ENCODE assay signal across 8 cellular contexts in the genomic region with DNA sequence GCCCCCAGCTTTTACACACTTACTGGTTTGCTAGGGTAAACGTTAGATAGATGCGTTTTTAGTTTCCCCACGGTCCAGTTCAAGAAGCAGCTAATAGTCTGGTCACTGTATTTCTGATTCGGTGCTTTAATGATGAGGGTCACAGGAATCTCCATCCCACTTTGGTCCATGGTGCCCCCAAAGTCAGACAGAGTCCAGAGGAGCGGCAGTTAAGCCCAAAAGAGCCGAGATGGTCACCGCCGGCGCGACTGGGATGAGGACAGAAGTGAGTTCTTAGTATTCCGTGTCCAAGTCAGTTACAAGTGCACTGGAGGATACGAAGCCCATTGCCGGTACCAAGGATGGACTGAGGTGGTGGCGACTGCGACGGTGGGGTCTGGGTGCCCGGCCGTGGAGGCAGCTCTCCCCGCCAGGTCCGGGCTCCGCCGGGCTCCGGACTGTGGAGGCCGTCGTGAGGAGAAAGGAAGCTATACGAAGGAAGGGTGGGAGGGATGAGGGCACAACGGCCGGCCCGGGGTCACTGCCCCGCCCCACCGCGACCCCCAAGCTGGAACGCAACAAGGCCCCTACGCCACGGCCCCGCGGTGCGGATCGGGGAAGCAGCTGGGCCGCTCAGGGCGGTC. TPM values are rescaled to one million over a fixed set of nuclear protein-coding genes. Genes with fewer than 3 reads are reported as not detected.
A peak's percentile ranks its signal among the peaks of the same experiment; 100 is the strongest.
DNase-seq lines count a peak whose midpoint lies in the region; ATAC-seq and TF ChIP-seq lines count a peak whose summit lies in the region.

No MANE protein-coding gene starts in this region.

- peaks cover 3 to 34% of the 10 kb centered on the region in 2 experiments for H3K4me1 ChIP-seq in HCT116 (ENCODE audit: control insufficient read depth in 1 of 2, insufficient read depth in 2 of 2, low read length in 2 of 2)
- H3K4me1 ChIP-seq in iPS DF 6.9 (ENCODE audit: control insufficient read depth, insufficient read depth, low read length): no peaks in the 10 kb centered on the region

- H3K27ac ChIP-seq in HCT116 (ENCODE audit: low read depth, low read length): peak overlapping the region; percentile 80
- H3K27ac ChIP-seq in angular gyrus (ENCODE audit: low read depth, low read length): peak overlapping the region; percentile 70
- no peak overlapping the region for H3K27ac ChIP-seq in iPS DF 6.9 (ENCODE audit: low read length)

- TF ChIP-seq CTCF in HCT116 (IDR thresholded peaks at IDR 0.05 in 2 of 3, conservative IDR thresholded peaks at IDR 0.05 in 1 of 3; ENCODE audit: borderline replicate concordance in 1 of 3, insufficient read depth in 1 of 3, low read depth in 2 of 3, low read length in 2 of 3) (no peak), NB4 (IDR thresholded peaks at IDR 0.05; ENCODE audit: low read depth, low read length) (no peak)

- no CpG with 5 or more reads among the region's 41 CpGs for WGBS in iPS DF 6.9 (ENCODE audit: insufficient coverage, insufficient read length)

- TF ChIP-seq RAD21 in HCT116 (IDR thresholded peaks at IDR 0.05; ENCODE audit: low read depth): no peak

- ATAC-seq in HCT116: peak; percentile 41
- peak; percentile 2 for ATAC-seq in stimulated activated effector memory CD8-positive, alpha-beta T cell treated with anti-CD3 and anti-CD28 coated beads, Interleukin-12 subunit alpha, Interleukin-12 subunit beta, amount 100 ng/mL, for 72 hours

- H3K9me3 Mint-ChIP-seq in stimulated activated effector memory CD8-positive, alpha-beta T cell treated with anti-CD3 and anti-CD28 coated beads, Interleukin-12 subunit alpha, Interleukin-12 subunit beta, amount 100 ng/mL, for 72 hours: no peaks in the 10 kb centered on the region

- TF ChIP-seq POLR2A in HCT116 (IDR thresholded peaks at IDR 0.05; ENCODE audit: borderline replicate concordance, extremely low read depth, insufficient read depth, insufficient read length) (no peak), NB4 (IDR thresholded peaks at IDR 0.05; ENCODE audit: extremely low read depth, insufficient read length) (no peak)

- H3K4me3 ChIP-seq in HCT116 (replicated peaks in 1 of 2; ENCODE audit: low read depth in 1 of 2, low read length in 2 of 2) (peak overlapping the region; percentile 81 to 86), NB4 (ENCODE audit: low read depth, low read length) (peak overlapping the region; percentile 97), iPS DF 6.9 (ENCODE audit: low read length) (peak overlapping the region; percentile 95)

- RAD21 ChIA-PET in HCT116 (lab: Charles Lee; ENCODE audit: low non-redundant PET in 1 of 2, low total read pairs in 2 of 2, uncharacterized antibody in 2 of 2, unreplicated experiment in 2 of 2): no interaction called here

- BruUV-seq in HCT116 (replicated peaks; lab: Mats Ljungman, UMichigan): TSS peak; percentile 43

- peak; percentile 65 for DNase-seq in DMS 273 (lab: John Stamatoyannopoulos, UW; ENCODE audit: unreplicated experiment)
- DNase-seq in DMS 273 treated with DMSO at 0.1 percent for 48 hours (lab: John Stamatoyannopoulos, UW): no peak
- DNase-seq in HCT116 (ENCODE audit: low read depth, low spot score): no peak
- peak; percentile 72 for DNase-seq in NB4 (ENCODE audit: low read depth)
- no peak for DNase-seq in iPS DF 6.9 (ENCODE audit: low read depth, low spot score)
- DNase-seq in stimulated activated effector memory CD8-positive, alpha-beta T cell treated with anti-CD3 and anti-CD28 coated beads, Interleukin-12 subunit alpha, Interleukin-12 subunit beta, amount 100 ng/mL, for 72 hours (ENCODE audit: low spot score in 2 of 2): peak; percentile 21 to 76
- no peak for DNase-seq in NCI-H446 treated with DMSO at 0.1 percent for 48 hours (lab: John Stamatoyannopoulos, UW)

- no peaks in the 10 kb centered on the region for H3K27me3 ChIP-seq in HCT116 (ENCODE audit: insufficient read depth, low read length)
- H3K27me3 ChIP-seq in iPS DF 6.9 (ENCODE audit: control insufficient read depth, insufficient read depth, low read length): 0 out of 2 replicates have a peak, but pooled peaks cover 1% of the 10 kb centered on the region

- H3K9ac ChIP-seq in HCT116 (ENCODE audit: low read length): peak overlapping the region; percentile 89

- intact Hi-C loops in HCT116 (cut with micrococcal nuclease): no loop called here

- no peaks in the 10 kb centered on the region for H3K9me3 ChIP-seq in HCT116 (ENCODE audit: control insufficient read depth in 1 of 2, insufficient read depth in 1 of 2, low read depth in 1 of 2, low read length in 2 of 2)
- no peaks in the 10 kb centered on the region for H3K9me3 ChIP-seq in iPS DF 6.9 (ENCODE audit: control insufficient read depth, insufficient read depth, low read length)

- H3K4me3 Mint-ChIP-seq in stimulated activated effector memory CD8-positive, alpha-beta T cell treated with anti-CD3 and anti-CD28 coated beads, Interleukin-12 subunit alpha, Interleukin-12 subunit beta, amount 100 ng/mL, for 72 hours: peak overlapping the region; percentile 96

- H3K9me2 ChIP-seq in HCT116 (ENCODE audit: insufficient read depth): no peaks in the 10 kb centered on the region

- peak overlapping the region; percentile 92 for H3K4me2 ChIP-seq in HCT116 (ENCODE audit: low read length)

- peaks cover 26% of the 10 kb centered on the region for H3K36me3 Mint-ChIP-seq in stimulated activated effector memory CD8-positive, alpha-beta T cell treated with anti-CD3 and anti-CD28 coated beads, Interleukin-12 subunit alpha, Interleukin-12 subunit beta, amount 100 ng/mL, for 72 hours

- CTCF ChIA-PET in HCT116 (lab: Charles Lee): interaction anchor here (0.6 kb wide), 1 partner anchor 659 kb away, joined by 3 read pairs; no protein-coding TSS in a partner anchor

- no peaks in the 10 kb centered on the region for H4K20me1 ChIP-seq in HCT116 (ENCODE audit: insufficient read depth)

- H3K36me3 ChIP-seq in HCT116 (ENCODE audit: control insufficient read depth in 1 of 2, insufficient read depth in 2 of 2, low read length in 2 of 2) (no peaks in the 10 kb centered on the region), iPS DF 6.9 (ENCODE audit: control insufficient read depth, insufficient read depth, low read length) (no peaks in the 10 kb centered on the region)

- H3K4me1 Mint-ChIP-seq in stimulated activated effector memory CD8-positive, alpha-beta T cell treated with anti-CD3 and anti-CD28 coated beads, Interleukin-12 subunit alpha, Interleukin-12 subunit beta, amount 100 ng/mL, for 72 hours: peaks cover 52% of the 10 kb centered on the region

- no peak overlapping the region for H2AFZ ChIP-seq in HCT116 (ENCODE audit: low read depth, low read length, poor library complexity, severe bottlenecking)

- peaks cover 47% of the 10 kb centered on the region for H3K79me2 ChIP-seq in HCT116 (ENCODE audit: insufficient read depth, low read length)

- POLR2A ChIA-PET in HCT116 (lab: Charles Lee): no interaction called here

- H3K27ac Mint-ChIP-seq in stimulated activated effector memory CD8-positive, alpha-beta T cell treated with anti-CD3 and anti-CD28 coated beads, Interleukin-12 subunit alpha, Interleukin-12 subunit beta, amount 100 ng/mL, for 72 hours: peak overlapping the region; percentile 99

TF ChIP-seq in HCT116, 20 proteins besides CTCF, POLR2A, EP300 and RAD21:
- no peak for TF ChIP-seq ZNF274 (IDR thresholded peaks at IDR 0.05; ENCODE audit: low read depth, low read length)
- TF ChIP-seq ELF1 (IDR thresholded peaks at IDR 0.05; ENCODE audit: borderline replicate concordance, low read depth): no peak
- TF ChIP-seq, protein P1, sequence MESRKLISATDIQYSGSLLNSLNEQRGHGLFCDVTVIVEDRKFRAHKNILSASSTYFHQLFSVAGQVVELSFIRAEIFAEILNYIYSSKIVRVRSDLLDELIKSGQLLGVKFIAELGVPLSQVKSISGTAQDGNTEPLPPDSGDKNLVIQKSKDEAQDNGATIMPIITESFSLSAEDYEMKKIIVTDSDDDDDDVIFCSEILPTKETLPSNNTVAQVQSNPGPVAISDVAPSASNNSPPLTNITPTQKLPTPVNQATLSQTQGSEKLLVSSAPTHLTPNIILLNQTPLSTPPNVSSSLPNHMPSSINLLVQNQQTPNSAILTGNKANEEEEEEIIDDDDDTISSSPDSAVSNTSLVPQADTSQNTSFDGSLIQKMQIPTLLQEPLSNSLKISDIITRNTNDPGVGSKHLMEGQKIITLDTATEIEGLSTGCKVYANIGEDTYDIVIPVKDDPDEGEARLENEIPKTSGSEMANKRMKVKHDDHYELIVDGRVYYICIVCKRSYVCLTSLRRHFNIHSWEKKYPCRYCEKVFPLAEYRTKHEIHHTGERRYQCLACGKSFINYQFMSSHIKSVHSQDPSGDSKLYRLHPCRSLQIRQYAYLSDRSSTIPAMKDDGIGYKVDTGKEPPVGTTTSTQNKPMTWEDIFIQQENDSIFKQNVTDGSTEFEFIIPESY (IDR thresholded peaks at IDR 0.05; ENCODE audit: extremely low read depth, insufficient replicate concordance, low read length): no peak
- TF ChIP-seq ZFX (IDR thresholded peaks at IDR 0.05): no peak
- TF ChIP-seq YY1 (IDR thresholded peaks at IDR 0.05; ENCODE audit: extremely low read depth, insufficient replicate concordance, low read depth, low read length): no peak
- no peak for TF ChIP-seq EGR1 (IDR thresholded peaks at IDR 0.05; ENCODE audit: low read depth)
- TF ChIP-seq TCF7L2 (IDR thresholded peaks at IDR 0.05; ENCODE audit: borderline replicate concordance, extremely low read depth, insufficient read depth, insufficient read length): no peak
- no peak for TF ChIP-seq EZH2 (IDR thresholded peaks at IDR 0.05)
- no peak for TF ChIP-seq FOSL1 (IDR thresholded peaks at IDR 0.05; ENCODE audit: low read depth)
- no peak for TF ChIP-seq CBX3 (IDR thresholded peaks at IDR 0.05; ENCODE audit: low read depth)

RNA-seq across cellular contexts. Expression of a gene that starts 0.7 kb away (rescaled TPM):
- total RNA-seq in HCT116 (2021; ENCODE audit: unreplicated experiment): 20.5 TPM
- polyA plus RNA-seq in HCT116 (2012): 23.2 and 25.7 TPM in 2 replicates

Comparison
In these comparisons a context has a peak if more than half of its experiments do, and no peak if none do; other contexts are left out.
1. DNase-seq: peak in DMS 273 (single experiment), NB4 (single experiment) and stimulated activated effector memory CD8-positive, alpha-beta T cell treated with anti-CD3 and anti-CD28 coated beads, Interleukin-12 subunit alpha, Interleukin-12 subunit beta, amount 100 ng/mL, for 72 hours (2 of 2); none in DMS 273 treated with DMSO at 0.1 percent for 48 hours (single experiment), HCT116 (single experiment), iPS DF 6.9 (single experiment) and NCI-H446 treated with DMSO at 0.1 percent for 48 hours (single experiment).
2. Peak in every context shown above with its lines, with median percentiles within 50 percentile points of each other: H3K4me3 ChIP-seq.